ENCODE assay signal across 7 cellular contexts in the genomic region with DNA sequence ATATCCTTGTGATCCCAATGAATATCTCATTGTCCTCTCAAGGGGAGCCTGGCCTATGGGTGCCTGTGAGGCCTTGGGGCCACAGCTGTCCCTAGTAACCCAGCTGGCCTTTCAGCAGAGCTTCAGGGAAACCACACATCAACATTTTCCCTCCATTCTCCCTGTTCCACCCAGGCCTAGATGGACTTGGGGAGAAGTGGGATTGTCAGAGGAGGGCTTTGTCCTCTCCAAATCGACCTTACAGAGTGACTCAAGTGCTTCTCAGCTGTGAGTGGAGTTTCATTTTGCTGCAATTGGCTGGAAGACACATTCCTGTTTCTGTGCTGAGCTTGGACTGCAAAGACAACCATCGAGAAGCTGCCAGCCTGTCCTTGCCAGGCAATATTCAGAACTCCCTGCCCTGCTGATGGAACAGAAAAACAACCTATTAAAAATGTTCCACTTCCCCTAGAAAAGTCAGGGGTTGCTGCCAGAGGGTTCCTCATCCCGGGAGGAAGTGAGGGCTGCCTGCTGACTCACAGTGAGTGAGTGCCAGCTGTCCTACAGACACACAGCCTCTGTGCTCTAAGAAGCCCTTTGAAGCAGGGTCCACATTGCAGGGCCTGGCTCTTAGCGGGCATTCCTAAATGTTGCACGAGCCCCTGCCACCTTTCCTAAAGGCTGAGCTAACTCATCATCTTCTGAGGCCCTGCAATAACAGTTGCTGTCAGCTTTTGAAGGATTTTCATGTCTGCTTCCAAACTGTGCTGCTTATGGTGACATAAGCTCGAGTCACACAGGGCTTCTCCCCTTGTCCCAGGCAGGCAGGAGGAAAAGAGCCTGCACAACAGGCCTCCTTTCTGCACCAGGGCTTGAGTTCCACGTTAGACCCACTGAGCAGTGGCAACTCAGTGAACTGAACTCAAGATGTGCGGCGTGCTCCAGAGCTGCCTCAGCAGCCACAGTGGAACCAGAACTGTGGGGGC. TPM values are rescaled to one million over a fixed set of nuclear protein-coding genes. Genes with fewer than 3 reads are reported as not detected.
DNase-seq lines count a peak whose midpoint lies in the region; ATAC-seq, FAIRE-seq and TF ChIP-seq lines count a peak whose summit lies in the region.

No MANE protein-coding gene starts in this region.

- H3K79me2 ChIP-seq in SK-N-SH (ENCODE audit: insufficient read depth), result no peaks in the 10 kb centered on the region

- H3K4me1 Mint-ChIP-seq in immature natural killer cell, result no peaks in the 10 kb centered on the region

- peak in 1 of 2 experiments; percentile 47; a peak in 1 of 4 replicates for TF ChIP-seq EP300 in SK-N-SH (IDR thresholded peaks at IDR 0.05; ENCODE audit: borderline replicate concordance in 1 of 2, low read depth in 1 of 2, low read length in 1 of 2)

- DNase-seq in SK-N-SH (no peak), foreskin fibroblast (peak; percentile 84 to 90), pancreas (peak in 3 of 6 donors; percentile 30 to 57 (median 49)), immature natural killer cell (no peak), DMS153 (lab: John Stamatoyannopoulos, UW) (no peak)

- H3K4me3 Mint-ChIP-seq in immature natural killer cell, result no peak overlapping the region

- H3K9me2 ChIP-seq in SK-N-SH, result no peaks in the 10 kb centered on the region

- peak overlapping the region; percentile 45 to 73; a peak in 3 of 4 replicates for H3K27ac ChIP-seq in SK-N-SH (ENCODE audit: low read depth in 2 of 2, low read length in 1 of 2)
- peak overlapping the region in 3 of 4 donors; percentile 16 to 64 (median 20) for H3K27ac ChIP-seq in pancreas

- peak; percentile 49 for ATAC-seq in HG03064 (IDR thresholded peaks at IDR 0.05; ENCODE audit: low read depth, unreplicated experiment)
- peak in 3 of 4 donors; percentile 65 to 91 (median 90) for ATAC-seq in pancreas
- ATAC-seq in GM21717 (IDR thresholded peaks at IDR 0.05; ENCODE audit: unreplicated experiment), result no peak

- H3K4me3 ChIP-seq in SK-N-SH (ENCODE audit: low read depth in 2 of 2, low read length in 1 of 2) (peak overlapping the region in 1 of 2 experiments; percentile 5; a peak in 2 of 4 replicates), foreskin fibroblast (ENCODE audit: low read depth in 1 of 2, low read length in 2 of 2) (no peak overlapping the region), pancreas (no peak overlapping the region)

- H3K36me3 Mint-ChIP-seq in immature natural killer cell, result no peaks in the 10 kb centered on the region

- H4K20me1 ChIP-seq in SK-N-SH (ENCODE audit: insufficient read depth), result no peaks in the 10 kb centered on the region

- no peaks in the 10 kb centered on the region for H3K9me3 Mint-ChIP-seq in immature natural killer cell

- H3K36me3 ChIP-seq in SK-N-SH (replicated peaks in 1 of 2; ENCODE audit: control insufficient read depth in 1 of 2, insufficient read depth in 2 of 2, low read length in 1 of 2), result no peaks in the 10 kb centered on the region
- no peaks in the 10 kb centered on the region for H3K36me3 ChIP-seq in pancreas

- no peak overlapping the region for H3K27ac Mint-ChIP-seq in immature natural killer cell

- H3K27me3 ChIP-seq in SK-N-SH (ENCODE audit: insufficient read depth), result no peaks in the 10 kb centered on the region
- H3K27me3 ChIP-seq in pancreas, result no peaks in the 10 kb centered on the region

- H2AFZ ChIP-seq in SK-N-SH (ENCODE audit: low read depth), result peak overlapping the region; percentile 83

- H3K4me1 ChIP-seq in SK-N-SH (ENCODE audit: control insufficient read depth in 1 of 2, insufficient read depth in 2 of 2, low read depth in 1 of 2, low read length in 1 of 2) (peaks cover 11 to 21% of the 10 kb centered on the region in 2 experiments; a peak in 3 of 4 replicates), pancreas (no peaks in the 10 kb centered on the region)

- H3F3A ChIP-seq in SK-N-SH (replicated peaks; ENCODE audit: insufficient read depth), result peaks cover 23% of the 10 kb centered on the region

- peaks cover 0 to 2% (median 1%) of the 10 kb centered on the region in 3 donors for H3K27me3 Mint-ChIP-seq in immature natural killer cell (ENCODE audit: low read depth in 3 of 3)

- TF ChIP-seq CTCF in SK-N-SH (IDR thresholded peaks at IDR 0.05), result no peak
- no peak for TF ChIP-seq CTCF in foreskin fibroblast (IDR thresholded peaks at IDR 0.05; ENCODE audit: low read depth, low read length)
- TF ChIP-seq CTCF in pancreas (IDR thresholded peaks at IDR 0.05), result no peak

- peak overlapping the region; percentile 39; the same call in 1 of the 2 replicates for H3K9ac ChIP-seq in SK-N-SH

- no peak for FAIRE-seq in pancreas (lab: Jason Lieb, UNC)

- CTCF ChIA-PET in SK-N-SH (lab: Yijun Ruan, JAX), result interaction anchor here (0.9 to 3.6 kb wide), 8 partner anchors 10 to 391 kb away, joined by 3 to 21 read pairs (median 4); no protein-coding TSS in a partner anchor

- no peak for TF ChIP-seq RAD21 in SK-N-SH (IDR thresholded peaks at IDR 0.05; ENCODE audit: low read length)

- intact Hi-C loops in pancreas (cut with DNase I), result no loop called here

- 38% methylated on average over 8 of the region's 9 CpGs for WGBS in SK-N-SH (ENCODE audit: low lambda C conversion rate)
- 49 to 55% methylated on average over 9 of the region's 9 CpGs for WGBS in pancreas, 2 donors

- H3K4me2 ChIP-seq in SK-N-SH, result peak overlapping the region; percentile 51

- H3K9me3 ChIP-seq in SK-N-SH, result no peaks in the 10 kb centered on the region
- no peaks in the 10 kb centered on the region for H3K9me3 ChIP-seq in pancreas

- POLR2A ChIA-PET in SK-N-SH (lab: Yijun Ruan, JAX), result interaction anchor here (1.2 kb wide), 1 partner anchor 83 kb away, joined by 3 read pairs; no protein-coding TSS in a partner anchor

TF ChIP-seq in SK-N-SH, 30 proteins besides CTCF, POLR2A, EP300 and RAD21:
- TF ChIP-seq JUND (IDR thresholded peaks at IDR 0.05) (peak; percentile 76), RFX5 (IDR thresholded peaks at IDR 0.05; ENCODE audit: low read length) (no peak), POLR2AphosphoS5 (IDR thresholded peaks at IDR 0.05; ENCODE audit: low read depth, low read length) (peak; percentile 46; the same call in 1 of the 2 replicates), TCF12 (IDR thresholded peaks at IDR 0.05) (peak; percentile 81), FOSL2 (IDR thresholded peaks at IDR 0.05; ENCODE audit: borderline replicate concordance, low read depth) (peak; percentile 85), NFIC (IDR thresholded peaks at IDR 0.05; ENCODE audit: borderline replicate concordance) (peak; percentile 88)
- TF ChIP-seq, protein P1, sequence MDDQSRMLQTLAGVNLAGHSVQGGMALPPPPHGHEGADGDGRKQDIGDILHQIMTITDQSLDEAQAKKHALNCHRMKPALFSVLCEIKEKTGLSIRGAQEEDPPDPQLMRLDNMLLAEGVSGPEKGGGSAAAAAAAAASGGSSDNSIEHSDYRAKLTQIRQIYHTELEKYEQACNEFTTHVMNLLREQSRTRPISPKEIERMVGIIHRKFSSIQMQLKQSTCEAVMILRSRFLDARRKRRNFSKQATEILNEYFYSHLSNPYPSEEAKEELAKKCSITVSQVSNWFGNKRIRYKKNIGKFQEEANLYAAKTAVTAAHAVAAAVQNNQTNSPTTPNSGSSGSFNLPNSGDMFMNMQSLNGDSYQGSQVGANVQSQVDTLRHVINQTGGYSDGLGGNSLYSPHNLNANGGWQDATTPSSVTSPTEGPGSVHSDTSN (IDR thresholded peaks at IDR 0.05), result peak; percentile 78
- TF ChIP-seq, protein P2, sequence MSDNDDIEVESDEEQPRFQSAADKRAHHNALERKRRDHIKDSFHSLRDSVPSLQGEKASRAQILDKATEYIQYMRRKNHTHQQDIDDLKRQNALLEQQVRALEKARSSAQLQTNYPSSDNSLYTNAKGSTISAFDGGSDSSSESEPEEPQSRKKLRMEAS (IDR thresholded peaks at IDR 0.05; ENCODE audit: low read depth), result peak; percentile 73
- TF ChIP-seq, protein P3, sequence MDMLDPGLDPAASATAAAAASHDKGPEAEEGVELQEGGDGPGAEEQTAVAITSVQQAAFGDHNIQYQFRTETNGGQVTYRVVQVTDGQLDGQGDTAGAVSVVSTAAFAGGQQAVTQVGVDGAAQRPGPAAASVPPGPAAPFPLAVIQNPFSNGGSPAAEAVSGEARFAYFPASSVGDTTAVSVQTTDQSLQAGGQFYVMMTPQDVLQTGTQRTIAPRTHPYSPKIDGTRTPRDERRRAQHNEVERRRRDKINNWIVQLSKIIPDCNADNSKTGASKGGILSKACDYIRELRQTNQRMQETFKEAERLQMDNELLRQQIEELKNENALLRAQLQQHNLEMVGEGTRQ (IDR thresholded peaks at IDR 0.05; ENCODE audit: borderline replicate concordance, low read depth, low read length), result no peak

RNA-seq across cellular contexts. Expression of a gene that starts 20.5 kb away (rescaled TPM):
- not detected in 2 replicates for polyA plus RNA-seq in SK-N-SH (2012; rRNA removed)
- not detected in 2 replicates for polyA plus RNA-seq in SK-N-SH (2012; cell fraction: cytosol; rRNA removed)
- not detected in 2 replicates for polyA plus RNA-seq in SK-N-SH (2012; cell fraction: nucleus; rRNA removed)
- total RNA-seq in pancreas, result not detected
- under 1 TPM in 1 of 2 donors, not detected in 1; 0.12 TPM for polyA plus RNA-seq in pancreas
- polyA plus RNA-seq in immature natural killer cell, result not detected

RNA-seq across cellular contexts. Expression of a gene that starts 42.8 kb away (rescaled TPM):
- polyA plus RNA-seq in SK-N-SH (2012; rRNA removed), result 8.4 and 8.9 TPM in 2 replicates
- polyA plus RNA-seq in SK-N-SH (2012; cell fraction: cytosol; rRNA removed), result 2.8 and 4.0 TPM in 2 replicates
- polyA plus RNA-seq in SK-N-SH (2012; cell fraction: nucleus; rRNA removed), result 42.2 and 42.4 TPM in 2 replicates
- total RNA-seq in pancreas, result 10 to 100 TPM; 17.8 to 28.9 (median 23.0) TPM
- polyA plus RNA-seq in pancreas, result 10 to 100 TPM; 43.0 to 47.9 TPM
- polyA plus RNA-seq in immature natural killer cell, result 1 to 10 TPM; 2.1 to 5.8 (median 3.2) TPM

Comparison
In these comparisons a context has a peak if more than half of its experiments do, and no peak if none do; other contexts are left out.
1. DNase-seq: peak in foreskin fibroblast (2 of 2); none in SK-N-SH (single experiment), immature natural killer cell (0 of 3) and DMS153 (single experiment).